In genomic region chr7:114364151-114364550, GRCh38 we compare ENCODE assay signal across 15 cellular contexts. TPM values are rescaled to one million over a fixed set of nuclear protein-coding genes. Genes with fewer than 3 reads are reported as not detected.
A peak's percentile ranks its signal among the peaks of the same experiment; 100 is the strongest.
DNase-seq lines count a peak whose midpoint lies in the region; ATAC-seq and TF ChIP-seq lines count a peak whose summit lies in the region.
"Had no signal": no experiment of that assay in that cellular context is flagged by ENCODE, and none has a peak within 500 bp of the region (broad histone marks: within the 10 kb centered on the region; RNA-seq: fewer than 3 reads in every experiment).

No MANE protein-coding gene starts in this region.

- H3K4me1 Mint-ChIP-seq in WTC11, result peaks cover 19% of the 10 kb centered on the region
- H3K4me1 Mint-ChIP-seq: CD8-positive, alpha-beta memory T cell had no signal

- H3K27me3 Mint-ChIP-seq in WTC11 (ENCODE audit: low read depth), result no peaks in the 10 kb centered on the region
- H3K27me3 Mint-ChIP-seq: CD8-positive, alpha-beta memory T cell had no signal

- no peak overlapping the region for H3K27ac Mint-ChIP-seq in WTC11
- H3K27ac Mint-ChIP-seq: CD8-positive, alpha-beta memory T cell; HFFc6 had no signal

- no peak for TF ChIP-seq CTCF in AG10803 (conservative IDR thresholded peaks at IDR 0.05; ENCODE audit: low read length)
- TF ChIP-seq CTCF in WTC11 (IDR thresholded peaks at IDR 0.05), result no peak

- ATAC-seq in WTC11 (peak; percentile 74), HG02885 (IDR thresholded peaks at IDR 0.05; ENCODE audit: poor library complexity, unreplicated experiment) (no peak)

- peaks cover 13% of the 10 kb centered on the region for H3K9me3 Mint-ChIP-seq in WTC11
- H3K9me3 Mint-ChIP-seq: CD8-positive, alpha-beta memory T cell had no signal

- DNase-seq in NCI-H1694 treated with DMSO at 0.1 percent for 48 hours (lab: John Stamatoyannopoulos, UW), result peak; percentile 19
- DNase-seq in NCI-H1694 (lab: John Stamatoyannopoulos, UW), result no peak
- peak; percentile 10 for DNase-seq in AG10803 (ENCODE audit: low read depth)
- no peak for DNase-seq in WTC11 (ENCODE audit: low spot score)
- peak; percentile 74 for DNase-seq in myocyte (ENCODE audit: low read depth)
- DNase-seq in NOMO-1 treated with dmso at 0.1 percent for 144 hours (lab: John Stamatoyannopoulos, UW; ENCODE audit: unreplicated experiment), result no peak
- DNase-seq in OCI-M2 (lab: John Stamatoyannopoulos, UW; ENCODE audit: unreplicated experiment), result no peak
- DNase-seq: CD8-positive, alpha-beta memory T cell; HFFc6; NCI-H1048; NCI-H1436 treated with DMSO at 0.1 percent for 48 hours; NCI-H526 treated with DMSO at 0.1 percent for 48 hours had no signal

- no peak overlapping the region for H3K4me3 Mint-ChIP-seq in WTC11
- H3K4me3 Mint-ChIP-seq: CD8-positive, alpha-beta memory T cell; HFFc6 had no signal

- H3K36me3 Mint-ChIP-seq in WTC11, result peaks cover 4% of the 10 kb centered on the region
- H3K36me3 Mint-ChIP-seq: CD8-positive, alpha-beta memory T cell had no signal

- POLR2A ChIA-PET in WTC11 (lab: Charles Lee), result interaction anchor here (0.6 kb wide), 1 partner anchor 298 kb away, joined by 3 read pairs; no protein-coding TSS in a partner anchor

- CTCF ChIA-PET in WTC11 (lab: Charles Lee), result interaction anchor here (0.9 kb wide), 1 partner anchor 282 kb away, joined by 3 read pairs; no protein-coding TSS in a partner anchor

- no peak overlapping the region for H3K4me3 ChIP-seq in AG10803 (ENCODE audit: low read length)
- H3K4me3 ChIP-seq: BLaER1 treated with 17β-estradiol and CSF1 and Interleukin-3, amounts not matched to agents 10 nM and 100 nM had no signal

TF ChIP-seq in WTC11, 78 proteins besides CTCF, POLR2A, EP300 and RAD21:
- TF ChIP-seq GTF2I (CRISPR knock-in tag; conservative IDR thresholded peaks at IDR 0.05), result no peak
- TF ChIP-seq ZBTB21 (CRISPR knock-in tag; IDR thresholded peaks at IDR 0.05; ENCODE audit: borderline replicate concordance), result no peak
- no peak for TF ChIP-seq USF2 (CRISPR knock-in tag; IDR thresholded peaks at IDR 0.05)
- TF ChIP-seq ZMAT4 (CRISPR knock-in tag; IDR thresholded peaks at IDR 0.05), result no peak
- no peak for TF ChIP-seq RELA (CRISPR knock-in tag; IDR thresholded peaks at IDR 0.05; ENCODE audit: borderline replicate concordance)
- TF ChIP-seq ZNF425 (CRISPR knock-in tag; conservative IDR thresholded peaks at IDR 0.05), result no peak

RNA-seq across cellular contexts. Expression of gene FOXP2, which starts 50.5 kb away (rescaled TPM):
- total RNA-seq in WTC11 (2021), result 0.14 to 0.39 TPM (median 0.17 TPM) in 3 replicates
- 0.64 and 1.8 TPM in 2 replicates for total RNA-seq in myocyte
- polyA plus RNA-seq in myocyte (2012), result 0.38 TPM
- total RNA-seq: CD8-positive, alpha-beta memory T cell; M059J had no signal
- polyA plus RNA-seq: CD8-positive, alpha-beta memory T cell had no signal

Comparison
In these comparisons a context has a peak if more than half of its experiments do, and no peak if none do; other contexts are left out.
1. DNase-seq: peak in NCI-H1694 treated with DMSO at 0.1 percent for 48 hours (single experiment), AG10803 (single experiment) and myocyte (single experiment); none in NCI-H1694 (single experiment), WTC11 (single experiment), NOMO-1 treated with dmso at 0.1 percent for 144 hours (single experiment) and OCI-M2 (single experiment).